Comparison of ENCODE assay signal across 8 cellular contexts in the genomic region with DNA sequence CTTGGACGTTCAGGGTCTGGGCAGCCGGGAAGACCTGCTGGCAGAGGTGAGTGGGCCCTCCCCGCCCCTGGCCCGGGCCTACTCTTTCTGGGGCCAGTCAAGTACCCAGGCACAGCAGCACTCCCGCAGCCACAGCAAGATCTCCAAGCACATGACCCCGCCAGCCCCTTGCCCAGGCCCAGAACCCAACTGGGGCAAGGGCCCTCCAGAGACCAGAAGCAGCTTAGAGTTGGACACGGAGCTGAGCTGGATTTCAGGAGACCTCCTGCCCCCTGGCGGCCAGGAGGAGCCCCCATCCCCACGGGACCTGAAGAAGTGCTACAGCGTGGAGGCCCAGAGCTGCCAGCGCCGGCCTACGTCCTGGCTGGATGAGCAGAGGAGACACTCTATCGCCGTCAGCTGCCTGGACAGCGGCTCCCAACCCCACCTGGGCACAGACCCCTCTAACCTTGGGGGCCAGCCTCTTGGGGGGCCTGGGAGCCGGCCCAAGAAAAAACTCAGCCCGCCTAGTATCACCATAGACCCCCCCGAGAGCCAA. TPM values are rescaled to one million over a fixed set of nuclear protein-coding genes. Genes with fewer than 3 reads are reported as not detected.
DNase-seq lines count a peak whose midpoint lies in the region; ATAC-seq and TF ChIP-seq lines count a peak whose summit lies in the region.

No MANE protein-coding gene starts in this region.

- no peak overlapping the region for H2AFZ ChIP-seq in osteoblast (ENCODE audit: low read length)

- H3K4me2 ChIP-seq in osteoblast (ENCODE audit: insufficient read depth, low read length), result no peak overlapping the region

- H3K4me3 ChIP-seq in Peyer's patch (no peak overlapping the region), fibroblast of pulmonary artery (replicated peaks; ENCODE audit: low read depth, low read length) (no peak overlapping the region), osteoblast (ENCODE audit: insufficient read depth, low read length) (no peak overlapping the region), thoracic aorta (no peak overlapping the region)

- H3K36me3 ChIP-seq in Peyer's patch (no peaks in the 10 kb centered on the region), osteoblast (ENCODE audit: insufficient read depth, low read length) (no peaks in the 10 kb centered on the region), thoracic aorta (no peaks in the 10 kb centered on the region)

- H3K9me3 ChIP-seq in Peyer's patch (no peaks in the 10 kb centered on the region), osteoblast (ENCODE audit: low read depth, low read length) (no peaks in the 10 kb centered on the region), thoracic aorta (no peaks in the 10 kb centered on the region)

- TF ChIP-seq POLR2A in Peyer's patch (IDR thresholded peaks at IDR 0.05), result no peak

- ATAC-seq in thoracic aorta (ENCODE audit: insufficient number of reproducible peaks, low FRiP score, low read depth) (no peak), HG02981 (IDR thresholded peaks at IDR 0.05; ENCODE audit: unreplicated experiment) (no peak)

- H4K20me1 ChIP-seq in osteoblast (ENCODE audit: insufficient read depth, low read length), result no peaks in the 10 kb centered on the region

- no peaks in the 10 kb centered on the region for H3K79me2 ChIP-seq in osteoblast (ENCODE audit: insufficient read depth, low read length)

- H3K27ac ChIP-seq in Peyer's patch (no peak overlapping the region), osteoblast (ENCODE audit: low read depth, low read length) (no peak overlapping the region), thoracic aorta (no peak overlapping the region)

- H3K4me1 ChIP-seq in Peyer's patch (peaks cover 0 to 23% (median 7%) of the 10 kb centered on the region in 4 donors), osteoblast (ENCODE audit: insufficient read depth, low read length) (peaks cover 3% of the 10 kb centered on the region), thoracic aorta (ENCODE audit: control insufficient read depth in 1 of 2, low read depth in 2 of 2) (peaks cover 0 to 14% of the 10 kb centered on the region in 2 donors)

- no peaks in the 10 kb centered on the region for H3K27me3 ChIP-seq in Peyer's patch
- no peaks in the 10 kb centered on the region for H3K27me3 ChIP-seq in osteoblast (ENCODE audit: insufficient read depth, low read length)
- H3K27me3 ChIP-seq in thoracic aorta (replicated peaks; ENCODE audit: insufficient read depth), result no peaks in the 10 kb centered on the region

- peak in 5 of 6 experiments; percentile 40 to 64 (median 57) for TF ChIP-seq CTCF in Peyer's patch (IDR thresholded peaks at IDR 0.05)
- peak; percentile 81 for TF ChIP-seq CTCF in fibroblast of pulmonary artery (IDR thresholded peaks at IDR 0.05; ENCODE audit: low read length, missing control alignments)
- peak; percentile 71 for TF ChIP-seq CTCF in osteoblast (IDR thresholded peaks at IDR 0.05; ENCODE audit: extremely low read depth, low read depth, low read length)
- TF ChIP-seq CTCF in thoracic aorta (IDR thresholded peaks at IDR 0.05), result peak; percentile 81

- peak; percentile 90 for DNase-seq in D341Med (ENCODE audit: low spot score)
- DNase-seq in HT1080 (ENCODE audit: low read depth), result peak; percentile 78
- peak; percentile 45 to 82 (median 73) for DNase-seq in Peyer's patch
- DNase-seq in activated T-cell treated with anti-CD3 and anti-CD28 coated beads, Interleukin-2, amount 50 U/mL, for 48 hours, result peak; percentile 67 to 78
- peak; percentile 85 for DNase-seq in fibroblast of pulmonary artery (ENCODE audit: low read depth)
- peak; percentile 97 for DNase-seq in osteoblast (ENCODE audit: insufficient read length, low spot score, missing footprints)
- DNase-seq in thoracic aorta (ENCODE audit: low spot score), result no peak

RNA-seq across cellular contexts. Expression of a gene that starts 8.6 kb away (rescaled TPM):
- total RNA-seq in HT1080 (2014; rRNA removed; shearing (Covaris generic)), result 6.4 and 9.1 TPM in 2 replicates
- 2.0 and 2.4 TPM in 2 replicates for polyA plus RNA-seq in HT1080 (2015; cell fraction: cytosol; rRNA removed)
- polyA plus RNA-seq in HT1080 (2015; cell fraction: nucleus; rRNA removed), result 19.5 and 22.3 TPM in 2 replicates
- total RNA-seq in Peyer's patch (100 to 1,000 TPM; 190 to 683 (median 305) TPM), osteoblast (12.4 and 28.6 TPM in 2 replicates), thoracic aorta (100 to 1,000 TPM in 1 of 2 donors, 10 to 100 TPM in 1; 72.7 to 143 TPM)
